25 cellular contexts compared by ENCODE assay signal in the genomic region with DNA sequence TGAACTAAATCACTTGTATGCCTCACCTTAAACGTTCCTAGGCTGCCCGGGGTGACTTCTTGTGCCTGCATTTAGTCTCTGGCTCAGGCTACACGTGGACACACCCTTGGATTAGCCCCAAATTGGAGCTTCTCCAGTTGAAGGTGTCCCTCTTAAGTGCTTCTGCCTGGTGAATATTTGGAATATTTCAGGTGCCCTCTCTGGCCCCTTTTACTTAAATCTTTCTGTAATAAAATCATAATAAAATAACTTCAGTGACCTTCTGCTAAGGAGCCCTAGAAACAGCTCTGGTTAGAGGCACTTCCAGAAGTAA.
DNase-seq lines count a peak whose midpoint lies in the region; ATAC-seq, FAIRE-seq and TF ChIP-seq lines count a peak whose summit lies in the region.
"Had no signal": no experiment of that assay in that cellular context is flagged by ENCODE, and none has a peak within 500 bp of the region (broad histone marks: within the 10 kb centered on the region; RNA-seq: fewer than 3 reads in every experiment).

No MANE protein-coding gene starts in this region.

- intact Hi-C loops in MCF 10A (cut with micrococcal nuclease) (no loop called here), mammary epithelial cell (cut with micrococcal nuclease) (no loop called here), transverse colon (cut with DNase I; ENCODE audit: low total_unique reads) (no loop called here), pancreas (cut with DNase I) (loop anchor here in 2 of 3 donors (10.0 kb wide), 1 partner anchor 134 kb away; no protein-coding TSS in a partner anchor)

- H3K9me3 ChIP-seq in mammary epithelial cell (replicated peaks; ENCODE audit: insufficient read depth, low read length) (no peaks in the 10 kb centered on the region), esophagus (ENCODE audit: control insufficient read depth in 2 of 2, insufficient read depth in 1 of 2, low read depth in 1 of 2, low read length in 1 of 2) (no peaks in the 10 kb centered on the region), parathyroid adenoma (ENCODE audit: control insufficient read depth, low read length) (no peaks in the 10 kb centered on the region), transverse colon (no peaks in the 10 kb centered on the region), pancreas (no peaks in the 10 kb centered on the region)
- H3K9me3 ChIP-seq: BLaER1, Peyer's patch had no signal

- peaks cover 4% of the 10 kb centered on the region for H3K36me3 Mint-ChIP-seq in MCF 10A (ENCODE audit: insufficient read depth, unreplicated experiment)
- H3K36me3 Mint-ChIP-seq: activated naive CD4-positive, alpha-beta T cell treated with anti-CD3 and anti-CD28 coated beads, Interleukin-2, amount 50 U/mL, for 24 hours had no signal

- TF ChIP-seq CTCF in MCF 10A (IDR thresholded peaks at IDR 0.05; ENCODE audit: unreplicated experiment): no peak
- TF ChIP-seq CTCF in mammary epithelial cell (conservative IDR thresholded peaks at IDR 0.05 in 1 of 2, IDR thresholded peaks at IDR 0.05 in 1 of 2; ENCODE audit: extremely low read depth in 1 of 2, insufficient read depth in 1 of 2, low read depth in 1 of 2, low read length in 2 of 2): no peak
- no peak for TF ChIP-seq CTCF in parathyroid adenoma (IDR thresholded peaks at IDR 0.05)
- TF ChIP-seq CTCF in transverse colon (IDR thresholded peaks at IDR 0.05): no peak
- no peak for TF ChIP-seq CTCF in pancreas (IDR thresholded peaks at IDR 0.05)

- H3K4me1 Mint-ChIP-seq in MCF 10A (ENCODE audit: insufficient read depth, unreplicated experiment): peaks cover 24% of the 10 kb centered on the region
- H3K4me1 Mint-ChIP-seq: neural crest cell had no signal

- H3K27ac Mint-ChIP-seq in MCF 10A (ENCODE audit: low read depth, unreplicated experiment): peak overlapping the region; percentile 27
- H3K27ac Mint-ChIP-seq: activated CD4-positive, alpha-beta memory T cell treated with anti-CD3 and anti-CD28 coated beads, Interleukin-2, amount 10 ng/mL, durations not matched to agents 7 days and 5 days; activated naive CD4-positive, alpha-beta T cell treated with anti-CD3 and anti-CD28 coated beads, Interleukin-2, amount 50 U/mL, for 24 hours; activated T-cell treated with anti-CD3 and anti-CD28 coated beads, Interleukin-2, amount 50 U/mL, for 24 hours had no signal

- no peaks in the 10 kb centered on the region for H3K79me2 ChIP-seq in mammary epithelial cell (ENCODE audit: insufficient read depth, low read length)
- H3K79me2 ChIP-seq in parathyroid adenoma: no peaks in the 10 kb centered on the region

- TF ChIP-seq EP300 in transverse colon (IDR thresholded peaks at IDR 0.05; ENCODE audit: low read depth): no peak

- BruUV-seq in MCF 10A (replicated peaks; lab: Mats Ljungman, UMichigan): no TSS peak
- BruUV-seq in mammary epithelial cell (replicated peaks; lab: Mats Ljungman, UMichigan): no TSS peak

- no peaks in the 10 kb centered on the region for H4K20me1 ChIP-seq in mammary epithelial cell (ENCODE audit: insufficient read depth, low read length)
- H4K20me1 ChIP-seq: BLaER1 had no signal

- H3K4me2 ChIP-seq in mammary epithelial cell (ENCODE audit: insufficient read depth, low read depth, low read length) (no peak overlapping the region), parathyroid adenoma (ENCODE audit: low read length) (no peak overlapping the region)
- H3K4me2 ChIP-seq: BLaER1 had no signal

- peak; percentile 63 for DNase-seq in MCF 10A (ENCODE audit: unreplicated experiment)
- DNase-seq in mammary epithelial cell: no peak
- DNase-seq in transverse colon: no peak
- DNase-seq in pancreas: no peak
- DNase-seq in activated effector memory CD4-positive, alpha-beta T cell treated with Interleukin-2 at 50 U/mL for 16 hours: no peak
- DNase-seq: activated CD4-positive, alpha-beta memory T cell treated with anti-CD3 and anti-CD28 coated beads, Interleukin-2, amount 10 ng/mL, durations not matched to agents 7 days and 5 days; activated CD4-positive, CD25-positive, alpha-beta regulatory T cell; activated T-cell treated with anti-CD3 and anti-CD28 coated beads, Interleukin-2, amount 50 U/mL, for 24 hours; cortex of kidney; GOT3; NCI-H1436; NCI-H748 treated with DMSO at 0.1 percent for 48 hours; Peyer's patch; right cardiac atrium; stimulated activated naive CD4-positive, alpha-beta T cell treated with Interleukin-2 at 50 U/mL for 16 hours; T-helper 9 cell had no signal

- H3K4me1 ChIP-seq in mammary epithelial cell (ENCODE audit: insufficient read depth, low read length): peaks cover 16% of the 10 kb centered on the region
- H3K4me1 ChIP-seq in esophagus (ENCODE audit: control insufficient read depth in 2 of 2, insufficient read depth in 2 of 2, low read length in 1 of 2): peaks cover 0 to 2% of the 10 kb centered on the region in 2 donors
- peaks cover 28% of the 10 kb centered on the region for H3K4me1 ChIP-seq in parathyroid adenoma
- H3K4me1 ChIP-seq in transverse colon: peaks cover 3 to 38% (median 23%) of the 10 kb centered on the region in 4 donors
- peaks cover 0 to 7% (median 5%) of the 10 kb centered on the region in 3 donors for H3K4me1 ChIP-seq in pancreas

- H3K4me3 ChIP-seq in mammary epithelial cell (replicated peaks in 1 of 3; ENCODE audit: insufficient read depth in 1 of 3, low read depth in 2 of 3, low read length in 3 of 3): no peak overlapping the region
- H3K4me3 ChIP-seq in esophagus (ENCODE audit: low read depth in 1 of 2, low read length in 2 of 2): no peak overlapping the region
- H3K4me3 ChIP-seq in parathyroid adenoma (ENCODE audit: low read depth, low read length): no peak overlapping the region
- H3K4me3 ChIP-seq in transverse colon: no peak overlapping the region
- no peak overlapping the region for H3K4me3 ChIP-seq in pancreas
- H3K4me3 ChIP-seq: BLaER1, Peyer's patch had no signal

- dilution Hi-C loops in mammary epithelial cell (cut with HindIII; ENCODE audit: low sequenced_read_pairs): no loop called here

- ATAC-seq in GM21786 (IDR thresholded peaks at IDR 0.05; ENCODE audit: unreplicated experiment) (no peak), pancreas (no peak)
- ATAC-seq: right cardiac atrium had no signal

- CTCF ChIA-PET in MCF 10A (lab: Yijun Ruan, JAX) (interaction anchor here (0.6 to 3.3 kb wide), 13 partner anchors 11 to 628 kb away, joined by 3 to 27 read pairs (median 3); no protein-coding TSS in a partner anchor), mammary epithelial cell (lab: Charles Lee; ENCODE audit: low non-redundant PET) (interaction anchor here (0.5 to 0.7 kb wide), 2 partner anchors 74 to 148 kb away, joined by 4 read pairs; a partner anchor contains a TSS)

- 0% methylated on average over 3 of the region's 3 CpGs for WGBS in mammary epithelial cell (ENCODE audit: low coverage, missing lambda C conversion rate)
- WGBS in esophagus, 2 donors: 20 to 21% methylated on average over 3 of the region's 3 CpGs
- WGBS in transverse colon (ENCODE audit: low coverage in 1 of 2), 2 donors: 18 to 20% methylated on average over 1 to 3 of the region's 3 CpGs
- 20 to 21% methylated on average over 3 of the region's 3 CpGs for WGBS in pancreas, 2 donors

- H2AFZ ChIP-seq in mammary epithelial cell (ENCODE audit: low read depth, low read length): no peak overlapping the region
- H2AFZ ChIP-seq in parathyroid adenoma: no peak overlapping the region

- no peak for TF ChIP-seq POLR2A in transverse colon (IDR thresholded peaks at IDR 0.05)

- no peak overlapping the region for H3K4me3 Mint-ChIP-seq in MCF 10A (ENCODE audit: unreplicated experiment)
- H3K4me3 Mint-ChIP-seq: activated CD4-positive, alpha-beta memory T cell treated with anti-CD3 and anti-CD28 coated beads, Interleukin-2, amount 10 ng/mL, durations not matched to agents 7 days and 5 days; activated naive CD4-positive, alpha-beta T cell treated with anti-CD3 and anti-CD28 coated beads, Interleukin-2, amount 50 U/mL, for 24 hours; activated T-cell treated with anti-CD3 and anti-CD28 coated beads, Interleukin-2, amount 50 U/mL, for 24 hours; neural crest cell had no signal

- H3K36me3 ChIP-seq in mammary epithelial cell (ENCODE audit: insufficient read depth, low read length) (no peaks in the 10 kb centered on the region), esophagus (ENCODE audit: control insufficient read depth in 2 of 2, insufficient read depth in 2 of 2, low read length in 1 of 2) (no peaks in the 10 kb centered on the region), parathyroid adenoma (ENCODE audit: control insufficient read depth, insufficient read depth, low read length) (no peaks in the 10 kb centered on the region), transverse colon (no peaks in the 10 kb centered on the region), pancreas (no peaks in the 10 kb centered on the region)
- H3K36me3 ChIP-seq: BLaER1, Peyer's patch had no signal

- H3K27ac ChIP-seq in mammary epithelial cell (ENCODE audit: insufficient read depth, low read depth, low read length): no peak overlapping the region
- peak overlapping the region; percentile 3 to 36 for H3K27ac ChIP-seq in esophagus (ENCODE audit: low read depth in 2 of 2, low read length in 1 of 2)
- H3K27ac ChIP-seq in parathyroid adenoma: peak overlapping the region; percentile 36
- peak overlapping the region in 3 of 4 donors; percentile 13 to 30 (median 19) for H3K27ac ChIP-seq in transverse colon
- no peak overlapping the region for H3K27ac ChIP-seq in pancreas
- H3K27ac ChIP-seq: BLaER1, Peyer's patch had no signal

- FAIRE-seq in pancreas (lab: Jason Lieb, UNC): no peak
- FAIRE-seq: A204.1, frontal cortex, urothelium cell line had no signal

- no peaks in the 10 kb centered on the region for H3K9me3 Mint-ChIP-seq in MCF 10A (ENCODE audit: unreplicated experiment)
- H3K9me3 Mint-ChIP-seq: activated CD4-positive, alpha-beta memory T cell treated with anti-CD3 and anti-CD28 coated beads, Interleukin-2, amount 10 ng/mL, durations not matched to agents 7 days and 5 days; activated naive CD4-positive, alpha-beta T cell treated with anti-CD3 and anti-CD28 coated beads, Interleukin-2, amount 50 U/mL, for 24 hours; activated T-cell treated with anti-CD3 and anti-CD28 coated beads, Interleukin-2, amount 50 U/mL, for 24 hours; neural crest cell had no signal

- H3K27me3 ChIP-seq in mammary epithelial cell (ENCODE audit: insufficient read depth, low read length) (no peaks in the 10 kb centered on the region), esophagus (ENCODE audit: control insufficient read depth in 1 of 2, insufficient read depth in 2 of 2, low read length in 2 of 2) (no peaks in the 10 kb centered on the region), parathyroid adenoma (ENCODE audit: control insufficient read depth, insufficient read depth, low read length) (no peaks in the 10 kb centered on the region), transverse colon (no peaks in the 10 kb centered on the region), pancreas (no peaks in the 10 kb centered on the region)
- H3K27me3 ChIP-seq: BLaER1, Peyer's patch had no signal

- H3K27me3 Mint-ChIP-seq in MCF 10A (ENCODE audit: insufficient read depth, unreplicated experiment): no peaks in the 10 kb centered on the region
- H3K27me3 Mint-ChIP-seq: activated CD4-positive, alpha-beta memory T cell treated with anti-CD3 and anti-CD28 coated beads, Interleukin-2, amount 10 ng/mL, durations not matched to agents 7 days and 5 days; activated naive CD4-positive, alpha-beta T cell treated with anti-CD3 and anti-CD28 coated beads, Interleukin-2, amount 50 U/mL, for 24 hours; activated T-cell treated with anti-CD3 and anti-CD28 coated beads, Interleukin-2, amount 50 U/mL, for 24 hours had no signal

- POLR2A ChIA-PET in MCF 10A (lab: Yijun Ruan, JAX): interaction anchor here (0.8 to 4.5 kb wide), 14 partner anchors 9 to 154 kb away, joined by 3 to 76 read pairs (median 5); a partner anchor contains a TSS

- in situ Hi-C loops in mammary epithelial cell (cut with MboI; ENCODE audit: low sequenced_read_pairs in 2 of 2): loop anchor here (10.0 to 25.0 kb wide), 2 partner anchors 126 to 134 kb away; no protein-coding TSS in a partner anchor
- in situ Hi-C loops in transverse colon (cut with MboI; ENCODE audit: low pct_ligation_motif_present in 1 of 4, low pct_unique_long_range_greater_than_20kb in 1 of 4, low sequenced_read_pairs in 3 of 4): loop anchor here (10.0 to 25.0 kb wide), 9 partner anchors 64 to 154 kb away; a partner anchor contains a TSS

- H3K9ac ChIP-seq in mammary epithelial cell (ENCODE audit: insufficient read depth, low read length) (no peak overlapping the region), parathyroid adenoma (no peak overlapping the region)
- H3K9ac ChIP-seq: BLaER1 had no signal

Comparison
In these comparisons a context has a peak if more than half of its experiments do, and no peak if none do; other contexts are left out.
1. H3K27ac ChIP-seq: peak in esophagus (2 of 2), parathyroid adenoma (single experiment) and transverse colon (3 of 4); none in mammary epithelial cell (single experiment) and pancreas (0 of 4).
2. intact Hi-C loops: an anchor here in pancreas (10.0 kb wide); none called in MCF 10A, mammary epithelial cell and transverse colon.